12 cellular contexts compared by ENCODE assay signal in the genomic region with DNA sequence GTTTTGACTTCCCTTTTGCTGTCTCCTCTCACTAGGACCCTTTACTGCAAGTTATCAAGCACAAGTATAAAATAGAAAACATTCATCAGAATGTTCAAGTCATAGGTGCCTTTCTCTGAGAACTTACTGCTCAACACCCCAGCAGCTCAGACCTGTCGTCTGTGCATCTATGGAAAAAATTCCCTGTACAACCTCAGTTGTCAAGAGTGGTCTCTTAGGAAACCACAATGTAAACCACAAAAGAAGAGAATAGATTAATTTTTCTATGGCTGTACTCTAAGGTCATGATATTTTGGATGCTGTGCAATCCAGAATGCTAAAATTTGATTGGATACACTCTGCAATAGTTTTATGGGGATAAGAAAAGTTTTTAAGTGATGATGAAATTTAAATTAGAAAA.
A peak's percentile ranks its signal among the peaks of the same experiment; 100 is the strongest.
DNase-seq lines count a peak whose midpoint lies in the region; ATAC-seq and TF ChIP-seq lines count a peak whose summit lies in the region.
"Had no signal": no experiment of that assay in that cellular context is flagged by ENCODE, and none has a peak within 500 bp of the region (broad histone marks: within the 10 kb centered on the region; RNA-seq: fewer than 3 reads in every experiment).

No MANE protein-coding gene starts in this region.

- H3K27me3 Mint-ChIP-seq in T-cell, result no peaks in the 10 kb centered on the region

- H3K36me3 Mint-ChIP-seq in T-cell, result peaks cover 4% of the 10 kb centered on the region

- no peaks in the 10 kb centered on the region for H3K36me3 ChIP-seq in rectal smooth muscle tissue (ENCODE audit: control insufficient read depth, insufficient read depth, low read length)

- H3K4me1 ChIP-seq in rectal smooth muscle tissue (ENCODE audit: control insufficient read depth, insufficient read depth, low read length), result peaks cover 27% of the 10 kb centered on the region

- H3K9ac ChIP-seq in rectal smooth muscle tissue (ENCODE audit: low read length), result no peak overlapping the region

- DNase-seq in SIG-M5 treated with dmso at 0.1 percent for 504 hours (lab: John Stamatoyannopoulos, UW; ENCODE audit: unreplicated experiment) (peak; percentile 10), SIG-M5 (lab: John Stamatoyannopoulos, UW) (no peak), T-cell (no peak), fibroblast of the aortic adventitia (ENCODE audit: low read depth) (peak; percentile 70), NCI-H510A treated with DMSO at 0.1 percent for 48 hours (lab: John Stamatoyannopoulos, UW) (no peak), ACHN (no peak), sciatic nerve (ENCODE audit: low spot score) (no peak)
- DNase-seq: 8988T; activated CD4-positive, CD25-positive, alpha-beta regulatory T cell; effector memory CD4-positive, alpha-beta T cell; Kasumi-1 had no signal

- H3K4me3 ChIP-seq in fibroblast of the aortic adventitia (ENCODE audit: low read depth, low read length) (no peak overlapping the region), rectal smooth muscle tissue (ENCODE audit: low read length) (no peak overlapping the region)

- no peaks in the 10 kb centered on the region for H3K27me3 ChIP-seq in rectal smooth muscle tissue (ENCODE audit: control insufficient read depth, insufficient read depth, low read length)

- peaks cover 74 to 83% (median 82%) of the 10 kb centered on the region in 3 donors for H3K4me1 Mint-ChIP-seq in T-cell

- CTCF ChIA-PET in T-cell (lab: Charles Lee), result no interaction called here

- H3K4me3 Mint-ChIP-seq in T-cell, result peak overlapping the region; percentile 82 to 92 (median 90)

- H3K27ac ChIP-seq in rectal smooth muscle tissue (ENCODE audit: low read depth, low read length), result peak overlapping the region; percentile 62

- H3K27ac Mint-ChIP-seq in T-cell, result peak overlapping the region; percentile 95 to 96

- ATAC-seq in T-cell (replicated peaks in 1 of 4) (no peak), sciatic nerve (no peak)

- intact Hi-C loops in sciatic nerve (cut with DNase I), result no loop called here

- TF ChIP-seq CTCF in fibroblast of the aortic adventitia (IDR thresholded peaks at IDR 0.05; ENCODE audit: insufficient read depth, low read length), result no peak

- in situ Hi-C loops in ACHN (cut with HindIII; ENCODE audit: low pct_ligation_motif_present, low pct_unique_long_range_greater_than_20kb, low sequenced_read_pairs), result no loop called here

- H3K9me3 Mint-ChIP-seq in T-cell, result no peaks in the 10 kb centered on the region

- POLR2A ChIA-PET in T-cell (lab: Charles Lee), result no interaction called here

Comparison
In these comparisons a context has a peak if more than half of its experiments do, and no peak if none do; other contexts are left out.
1. DNase-seq: peak in SIG-M5 treated with dmso at 0.1 percent for 504 hours (single experiment) and fibroblast of the aortic adventitia (single experiment); none in SIG-M5 (single experiment), T-cell (0 of 34), NCI-H510A treated with DMSO at 0.1 percent for 48 hours (single experiment), ACHN (single experiment) and sciatic nerve (single experiment).